Comparison of ENCODE assay signal across 1 cellular context in genomic region chr2:222861411-222862067, GRCh38.
TF ChIP-seq lines count a peak whose summit lies in the region.

No MANE protein-coding gene starts in this region.

TF ChIP-seq in HepG2, 621 proteins besides CTCF, POLR2A, EP300 and RAD21 (continued from another document and continues in another):
- TF ChIP-seq, protein P1, sequence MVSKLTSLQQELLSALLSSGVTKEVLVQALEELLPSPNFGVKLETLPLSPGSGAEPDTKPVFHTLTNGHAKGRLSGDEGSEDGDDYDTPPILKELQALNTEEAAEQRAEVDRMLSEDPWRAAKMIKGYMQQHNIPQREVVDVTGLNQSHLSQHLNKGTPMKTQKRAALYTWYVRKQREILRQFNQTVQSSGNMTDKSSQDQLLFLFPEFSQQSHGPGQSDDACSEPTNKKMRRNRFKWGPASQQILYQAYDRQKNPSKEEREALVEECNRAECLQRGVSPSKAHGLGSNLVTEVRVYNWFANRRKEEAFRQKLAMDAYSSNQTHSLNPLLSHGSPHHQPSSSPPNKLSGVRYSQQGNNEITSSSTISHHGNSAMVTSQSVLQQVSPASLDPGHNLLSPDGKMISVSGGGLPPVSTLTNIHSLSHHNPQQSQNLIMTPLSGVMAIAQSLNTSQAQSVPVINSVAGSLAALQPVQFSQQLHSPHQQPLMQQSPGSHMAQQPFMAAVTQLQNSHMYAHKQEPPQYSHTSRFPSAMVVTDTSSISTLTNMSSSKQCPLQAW (CRISPR knock-in tag; IDR thresholded peaks at IDR 0.05), result no peak
- TF ChIP-seq ARID5B (CRISPR knock-in tag; IDR thresholded peaks at IDR 0.05), result no peak
- TF ChIP-seq JUN (CRISPR knock-in tag; IDR thresholded peaks at IDR 0.05), result 0 out of 2 replicates have a peak, but pooled peaks have one; percentile 2
- no peak for TF ChIP-seq RBM22 (optimal IDR thresholded peaks at IDR 0.05; ENCODE audit: low read length)
- 0 out of 2 replicates have a peak, but pooled peaks have one; percentile 14 for TF ChIP-seq ZSCAN30 (CRISPR knock-in tag; IDR thresholded peaks at IDR 0.05)
- TF ChIP-seq ZZZ3 (CRISPR knock-in tag; IDR thresholded peaks at IDR 0.05; ENCODE audit: borderline replicate concordance), result 0 out of 2 replicates have a peak, but pooled peaks have one; percentile 1
- peak; percentile 45; the same call in 1 of the 2 replicates for TF ChIP-seq ARNTL (CRISPR knock-in tag; IDR thresholded peaks at IDR 0.05)
- peak; percentile 42; the same call in 1 of the 2 replicates for TF ChIP-seq HDAC1 (CRISPR knock-in tag; IDR thresholded peaks at IDR 0.05)
- TF ChIP-seq U2AF2 (IDR thresholded peaks at IDR 0.05; ENCODE audit: low read depth, low read length), result no peak
- TF ChIP-seq RNF219 (CRISPR knock-in tag; IDR thresholded peaks at IDR 0.05), result 0 out of 2 replicates have a peak, but pooled peaks have one; percentile 27
- 0 out of 2 replicates have a peak, but pooled peaks have one; percentile 2 for TF ChIP-seq ZNF121 (CRISPR knock-in tag; IDR thresholded peaks at IDR 0.05)
- TF ChIP-seq RBFOX2 (IDR thresholded peaks at IDR 0.05; ENCODE audit: low read depth, low read length), result peak; percentile 74
- TF ChIP-seq MLLT10 (CRISPR knock-in tag; IDR thresholded peaks at IDR 0.05), result peak; percentile 63; the same call in 1 of the 2 replicates
- 0 out of 2 replicates have a peak, but pooled peaks have one; percentile 24 for TF ChIP-seq ZNF317 (CRISPR knock-in tag; IDR thresholded peaks at IDR 0.05)
- TF ChIP-seq ZNF879 (CRISPR knock-in tag; IDR thresholded peaks at IDR 0.05), result 0 out of 2 replicates have a peak, but pooled peaks have one; percentile 68
- TF ChIP-seq ASH2L (IDR thresholded peaks at IDR 0.05; ENCODE audit: insufficient read length, low read depth, low read length), result peak; percentile 27
- 0 out of 2 replicates have a peak, but pooled peaks have one; percentile 1 for TF ChIP-seq ZSCAN5A (CRISPR knock-in tag; IDR thresholded peaks at IDR 0.05; ENCODE audit: borderline replicate concordance)
- TF ChIP-seq, protein P2, sequence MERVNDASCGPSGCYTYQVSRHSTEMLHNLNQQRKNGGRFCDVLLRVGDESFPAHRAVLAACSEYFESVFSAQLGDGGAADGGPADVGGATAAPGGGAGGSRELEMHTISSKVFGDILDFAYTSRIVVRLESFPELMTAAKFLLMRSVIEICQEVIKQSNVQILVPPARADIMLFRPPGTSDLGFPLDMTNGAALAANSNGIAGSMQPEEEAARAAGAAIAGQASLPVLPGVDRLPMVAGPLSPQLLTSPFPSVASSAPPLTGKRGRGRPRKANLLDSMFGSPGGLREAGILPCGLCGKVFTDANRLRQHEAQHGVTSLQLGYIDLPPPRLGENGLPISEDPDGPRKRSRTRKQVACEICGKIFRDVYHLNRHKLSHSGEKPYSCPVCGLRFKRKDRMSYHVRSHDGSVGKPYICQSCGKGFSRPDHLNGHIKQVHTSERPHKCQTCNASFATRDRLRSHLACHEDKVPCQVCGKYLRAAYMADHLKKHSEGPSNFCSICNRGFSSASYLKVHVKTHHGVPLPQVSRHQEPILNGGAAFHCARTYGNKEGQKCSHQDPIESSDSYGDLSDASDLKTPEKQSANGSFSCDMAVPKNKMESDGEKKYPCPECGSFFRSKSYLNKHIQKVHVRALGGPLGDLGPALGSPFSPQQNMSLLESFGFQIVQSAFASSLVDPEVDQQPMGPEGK (CRISPR knock-in tag; IDR thresholded peaks at IDR 0.05), result peak; percentile 27; the same call in 1 of the 2 replicates
- TF ChIP-seq ZNF563 (CRISPR knock-in tag; IDR thresholded peaks at IDR 0.05), result peak; percentile 75; the same call in 1 of the 2 replicates
- 0 out of 2 replicates have a peak, but pooled peaks have one; percentile 17 for TF ChIP-seq ZNF83 (CRISPR knock-in tag; IDR thresholded peaks at IDR 0.05; ENCODE audit: borderline replicate concordance)
- TF ChIP-seq, protein P3, sequence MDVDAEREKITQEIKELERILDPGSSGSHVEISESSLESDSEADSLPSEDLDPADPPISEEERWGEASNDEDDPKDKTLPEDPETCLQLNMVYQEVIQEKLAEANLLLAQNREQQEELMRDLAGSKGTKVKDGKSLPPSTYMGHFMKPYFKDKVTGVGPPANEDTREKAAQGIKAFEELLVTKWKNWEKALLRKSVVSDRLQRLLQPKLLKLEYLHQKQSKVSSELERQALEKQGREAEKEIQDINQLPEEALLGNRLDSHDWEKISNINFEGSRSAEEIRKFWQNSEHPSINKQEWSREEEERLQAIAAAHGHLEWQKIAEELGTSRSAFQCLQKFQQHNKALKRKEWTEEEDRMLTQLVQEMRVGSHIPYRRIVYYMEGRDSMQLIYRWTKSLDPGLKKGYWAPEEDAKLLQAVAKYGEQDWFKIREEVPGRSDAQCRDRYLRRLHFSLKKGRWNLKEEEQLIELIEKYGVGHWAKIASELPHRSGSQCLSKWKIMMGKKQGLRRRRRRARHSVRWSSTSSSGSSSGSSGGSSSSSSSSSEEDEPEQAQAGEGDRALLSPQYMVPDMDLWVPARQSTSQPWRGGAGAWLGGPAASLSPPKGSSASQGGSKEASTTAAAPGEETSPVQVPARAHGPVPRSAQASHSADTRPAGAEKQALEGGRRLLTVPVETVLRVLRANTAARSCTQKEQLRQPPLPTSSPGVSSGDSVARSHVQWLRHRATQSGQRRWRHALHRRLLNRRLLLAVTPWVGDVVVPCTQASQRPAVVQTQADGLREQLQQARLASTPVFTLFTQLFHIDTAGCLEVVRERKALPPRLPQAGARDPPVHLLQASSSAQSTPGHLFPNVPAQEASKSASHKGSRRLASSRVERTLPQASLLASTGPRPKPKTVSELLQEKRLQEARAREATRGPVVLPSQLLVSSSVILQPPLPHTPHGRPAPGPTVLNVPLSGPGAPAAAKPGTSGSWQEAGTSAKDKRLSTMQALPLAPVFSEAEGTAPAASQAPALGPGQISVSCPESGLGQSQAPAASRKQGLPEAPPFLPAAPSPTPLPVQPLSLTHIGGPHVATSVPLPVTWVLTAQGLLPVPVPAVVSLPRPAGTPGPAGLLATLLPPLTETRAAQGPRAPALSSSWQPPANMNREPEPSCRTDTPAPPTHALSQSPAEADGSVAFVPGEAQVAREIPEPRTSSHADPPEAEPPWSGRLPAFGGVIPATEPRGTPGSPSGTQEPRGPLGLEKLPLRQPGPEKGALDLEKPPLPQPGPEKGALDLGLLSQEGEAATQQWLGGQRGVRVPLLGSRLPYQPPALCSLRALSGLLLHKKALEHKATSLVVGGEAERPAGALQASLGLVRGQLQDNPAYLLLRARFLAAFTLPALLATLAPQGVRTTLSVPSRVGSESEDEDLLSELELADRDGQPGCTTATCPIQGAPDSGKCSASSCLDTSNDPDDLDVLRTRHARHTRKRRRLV (CRISPR knock-in tag; IDR thresholded peaks at IDR 0.05), result peak; percentile 3; the same call in 1 of the 2 replicates
- TF ChIP-seq ZNF138 (CRISPR knock-in tag; IDR thresholded peaks at IDR 0.05; ENCODE audit: low read depth), result 0 out of 2 replicates have a peak, but pooled peaks have one; percentile 10
- peak; percentile 2; the same call in 1 of the 2 replicates for TF ChIP-seq ZNF446 (CRISPR knock-in tag; IDR thresholded peaks at IDR 0.05)
- TF ChIP-seq, protein P4, sequence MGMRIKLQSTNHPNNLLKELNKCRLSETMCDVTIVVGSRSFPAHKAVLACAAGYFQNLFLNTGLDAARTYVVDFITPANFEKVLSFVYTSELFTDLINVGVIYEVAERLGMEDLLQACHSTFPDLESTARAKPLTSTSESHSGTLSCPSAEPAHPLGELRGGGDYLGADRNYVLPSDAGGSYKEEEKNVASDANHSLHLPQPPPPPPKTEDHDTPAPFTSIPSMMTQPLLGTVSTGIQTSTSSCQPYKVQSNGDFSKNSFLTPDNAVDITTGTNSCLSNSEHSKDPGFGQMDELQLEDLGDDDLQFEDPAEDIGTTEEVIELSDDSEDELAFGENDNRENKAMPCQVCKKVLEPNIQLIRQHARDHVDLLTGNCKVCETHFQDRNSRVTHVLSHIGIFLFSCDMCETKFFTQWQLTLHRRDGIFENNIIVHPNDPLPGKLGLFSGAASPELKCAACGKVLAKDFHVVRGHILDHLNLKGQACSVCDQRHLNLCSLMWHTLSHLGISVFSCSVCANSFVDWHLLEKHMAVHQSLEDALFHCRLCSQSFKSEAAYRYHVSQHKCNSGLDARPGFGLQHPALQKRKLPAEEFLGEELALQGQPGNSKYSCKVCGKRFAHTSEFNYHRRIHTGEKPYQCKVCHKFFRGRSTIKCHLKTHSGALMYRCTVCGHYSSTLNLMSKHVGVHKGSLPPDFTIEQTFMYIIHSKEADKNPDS (CRISPR knock-in tag; IDR thresholded peaks at IDR 0.05), result 0 out of 2 replicates have a peak, but pooled peaks have one; percentile 15
- 0 out of 2 replicates have a peak, but pooled peaks have one; percentile 5 for TF ChIP-seq PAWR (CRISPR knock-in tag; IDR thresholded peaks at IDR 0.05; ENCODE audit: borderline replicate concordance)
- TF ChIP-seq AGO2 (optimal IDR thresholded peaks at IDR 0.05; ENCODE audit: low read depth, low read length), result peak; percentile 90
- TF ChIP-seq ZXDC (CRISPR knock-in tag; IDR thresholded peaks at IDR 0.05), result peak; percentile 90; the same call in 1 of the 2 replicates
- 0 out of 2 replicates have a peak, but pooled peaks have one; percentile 31 for TF ChIP-seq DNMT1 (CRISPR knock-in tag; IDR thresholded peaks at IDR 0.05)
